ENCODE assay signal across 10 cellular contexts in genomic region chr7:151311294-151311864, GRCh38. TPM values are rescaled to one million over a fixed set of nuclear protein-coding genes. Genes with fewer than 3 reads are reported as not detected.
DNase-seq lines count a peak whose midpoint lies in the region; ATAC-seq and TF ChIP-seq lines count a peak whose summit lies in the region.
"Had no signal": no experiment of that assay in that cellular context is flagged by ENCODE, and none has a peak within 500 bp of the region (broad histone marks: within the 10 kb centered on the region; RNA-seq: fewer than 3 reads in every experiment).

No MANE protein-coding gene starts in this region.

- peak in 2 of 3 experiments; percentile 19 to 22 for DNase-seq in NCI-H1417 (lab: John Stamatoyannopoulos, UW)
- DNase-seq in NCI-H1417 treated with DMSO at 0.1 percent for 48 hours (lab: John Stamatoyannopoulos, UW), result no peak
- DNase-seq in islet precursor cell, result peak; percentile 50
- DNase-seq in NCI-H345 (lab: John Stamatoyannopoulos, UW), result no peak
- no peak for DNase-seq in esophagus muscularis mucosa (ENCODE audit: extremely low spot score)
- DNase-seq: NCI-H1092 treated with DMSO at 0.1 percent for 48 hours had no signal

- H3K27ac ChIP-seq in HEK293 (ENCODE audit: extremely low read depth, low read depth, low read length), result no peak overlapping the region
- H3K27ac ChIP-seq in SU-DHL-6 (ENCODE audit: low read depth, low read length), result no peak overlapping the region
- H3K27ac ChIP-seq in esophagus muscularis mucosa (replicated peaks in 1 of 4), result no peak overlapping the region
- H3K27ac ChIP-seq: neutrophil had no signal

- no peak overlapping the region for H2AFZ ChIP-seq in SU-DHL-6 (ENCODE audit: low read depth, low read length, severe bottlenecking)

- no peaks in the 10 kb centered on the region for H3K9me2 ChIP-seq in SU-DHL-6 (replicated peaks; ENCODE audit: insufficient read depth, low read length)

- no peak for TF ChIP-seq CTCF in HEK293 (tag by site-specific recombination; IDR thresholded peaks at IDR 0.05)
- TF ChIP-seq CTCF in SU-DHL-6 (IDR thresholded peaks at IDR 0.05; ENCODE audit: insufficient read depth, low read length, poor library complexity, severe bottlenecking), result peak; percentile 22
- TF ChIP-seq CTCF in esophagus muscularis mucosa (IDR thresholded peaks at IDR 0.05), result no peak

- no peak overlapping the region for H3K9ac ChIP-seq in SU-DHL-6 (ENCODE audit: low read length)

- intact Hi-C loops in esophagus muscularis mucosa (cut with DNase I), result no loop called here

- H3K4me2 ChIP-seq in SU-DHL-6 (ENCODE audit: low read depth, low read length, poor library complexity, severe bottlenecking), result no peak overlapping the region

- H3K36me3 ChIP-seq in HEK293 (ENCODE audit: control insufficient read depth in 2 of 2, insufficient read depth in 1 of 2, low read length in 2 of 2), result no peaks in the 10 kb centered on the region
- H3K36me3 ChIP-seq in SU-DHL-6 (ENCODE audit: low read length), result no peaks in the 10 kb centered on the region
- H3K36me3 ChIP-seq in esophagus muscularis mucosa, result no peaks in the 10 kb centered on the region
- H3K36me3 ChIP-seq: neutrophil had no signal

- WGBS in esophagus muscularis mucosa, result 62% methylated on average over 6 of the region's 6 CpGs

- no peaks in the 10 kb centered on the region for H3K79me2 ChIP-seq in SU-DHL-6 (ENCODE audit: insufficient read depth, low read length)

- H3K9me3 ChIP-seq in HEK293 (ENCODE audit: control insufficient read depth, insufficient read depth, low read depth, low read length), result no peaks in the 10 kb centered on the region
- no peaks in the 10 kb centered on the region; the same call in 1 of the 2 replicates for H3K9me3 ChIP-seq in SU-DHL-6 (ENCODE audit: insufficient read depth, low read length)
- H3K9me3 ChIP-seq in esophagus muscularis mucosa, result peaks cover 0 to 7% (median 0%) of the 10 kb centered on the region in 4 donors
- H3K9me3 ChIP-seq: neutrophil had no signal

- ATAC-seq in HG03442 (IDR thresholded peaks at IDR 0.05; ENCODE audit: unreplicated experiment), result no peak

- H3F3A ChIP-seq in SU-DHL-6 (ENCODE audit: insufficient read depth), result no peaks in the 10 kb centered on the region

- no peak overlapping the region for H3K4me3 ChIP-seq in HEK293 (ENCODE audit: low read depth, low read length)
- no peak overlapping the region for H3K4me3 ChIP-seq in SU-DHL-6 (ENCODE audit: insufficient read depth, low read length, poor library complexity, severe bottlenecking)
- no peak overlapping the region for H3K4me3 ChIP-seq in esophagus muscularis mucosa

- no peaks in the 10 kb centered on the region for H3K4me1 ChIP-seq in HEK293 (ENCODE audit: control insufficient read depth, insufficient read depth, low read length)
- H3K4me1 ChIP-seq in esophagus muscularis mucosa, result peaks cover 3 to 16% (median 15%) of the 10 kb centered on the region in 4 donors

- CTCF ChIA-PET in HEK293 (lab: Yijun Ruan, JAX), result interaction anchor here (0.6 to 4.5 kb wide), 17 partner anchors 8 to 448 kb away, joined by 3 to 27 read pairs (median 5); partner anchors contain the start of gene NUB1

- POLR2A ChIA-PET in HEK293 (lab: Yijun Ruan, JAX), result no interaction called here

- H4K20me1 ChIP-seq in SU-DHL-6 (ENCODE audit: low read depth, low read length), result no peaks in the 10 kb centered on the region

- TF ChIP-seq EP300 in esophagus muscularis mucosa (IDR thresholded peaks at IDR 0.05), result no peak

- H3K27me3 ChIP-seq in SU-DHL-6 (ENCODE audit: low read length), result no peaks in the 10 kb centered on the region
- H3K27me3 ChIP-seq in esophagus muscularis mucosa, result peaks cover 0 to 28% (median 0%) of the 10 kb centered on the region in 4 donors

- TF ChIP-seq POLR2A in esophagus muscularis mucosa (IDR thresholded peaks at IDR 0.05; ENCODE audit: low read depth), result no peak

TF ChIP-seq in HEK293, 187 proteins besides CTCF, POLR2A, EP300 and RAD21:
- TF ChIP-seq ZSCAN18 (tag by site-specific recombination; IDR thresholded peaks at IDR 0.05) (no peak), ZNF280D (tag by site-specific recombination; IDR thresholded peaks at IDR 0.05) (peak; percentile 94), ZSCAN30 (tag by site-specific recombination; IDR thresholded peaks at IDR 0.05) (0 out of 2 replicates have a peak, but pooled peaks have one; percentile 44), TRIM28 (IDR thresholded peaks at IDR 0.05; ENCODE audit: borderline replicate concordance, low read length) (peak; percentile 94; the same call in 1 of the 2 replicates), SETDB1 (IDR thresholded peaks at IDR 0.05; ENCODE audit: insufficient read length, low read length) (peak; percentile 90), ZNF266 (tag by site-specific recombination; IDR thresholded peaks at IDR 0.05; ENCODE audit: low read depth) (no peak), ZNF426 (tag by site-specific recombination; IDR thresholded peaks at IDR 0.05) (no peak), ZNF654 (tag by site-specific recombination; IDR thresholded peaks at IDR 0.05; ENCODE audit: low read depth) (peak; percentile 57), ZFP3 (tag by site-specific recombination; IDR thresholded peaks at IDR 0.05; ENCODE audit: low read depth) (no peak), HOXD13 (CRISPR knock-in tag; IDR thresholded peaks at IDR 0.05; ENCODE audit: borderline replicate concordance) (no peak)

RNA-seq across cellular contexts. Expression of gene NUB1, which starts 30.2 kb away (rescaled TPM):
- 10 to 100 TPM; 45.9 to 59.1 (median 53.0) TPM for total RNA-seq in esophagus muscularis mucosa

Comparison
In these comparisons a context has a peak if more than half of its experiments do, and no peak if none do; other contexts are left out.
1. DNase-seq: peak in NCI-H1417 (2 of 3) and islet precursor cell (single experiment); none in NCI-H1417 treated with DMSO at 0.1 percent for 48 hours (single experiment), NCI-H345 (single experiment) and esophagus muscularis mucosa (single experiment).